1 cellular context compared by ENCODE assay signal in genomic region chr10:62972103-62972502, GRCh38.
TF ChIP-seq lines count a peak whose summit lies in the region.

No MANE protein-coding gene starts in this region.

TF ChIP-seq in GM23338, 12 proteins besides CTCF, POLR2A, EP300 and RAD21:
- TF ChIP-seq ZNF462 (CRISPR knock-in tag; IDR thresholded peaks at IDR 0.05) (no peak), ETS1 (IDR thresholded peaks at IDR 0.05) (no peak), POLR2AphosphoS5 (IDR thresholded peaks at IDR 0.05; ENCODE audit: low read depth) (no peak), CREB1 (CRISPR knock-in tag; IDR thresholded peaks at IDR 0.05; ENCODE audit: low read depth) (no peak), EZH2phosphoT487 (IDR thresholded peaks at IDR 0.05; ENCODE audit: unreplicated experiment) (no peak), ZNF331 (CRISPR knock-in tag; IDR thresholded peaks at IDR 0.05; ENCODE audit: low read depth) (no peak), REST (IDR thresholded peaks at IDR 0.05; ENCODE audit: unreplicated experiment) (no peak), JUNB (IDR thresholded peaks at IDR 0.05; ENCODE audit: unreplicated experiment) (no peak), STAT1 (IDR thresholded peaks at IDR 0.05; ENCODE audit: unreplicated experiment) (no peak)
TF ChIP-seq in GM23338: peak in this region for 0.
